25 cellular contexts compared by ENCODE assay signal in genomic region chr6:13238017-13238416, GRCh38.
"Had no signal": no experiment of that assay in that cellular context is flagged by ENCODE, and none has a peak within 500 bp of the region (broad histone marks: within the 10 kb centered on the region; RNA-seq: fewer than 3 reads in every experiment).

No MANE protein-coding gene starts in this region.

- H3K9me3 ChIP-seq: heart right ventricle, lower lobe of right lung, neutrophil, psoas muscle, suprapubic skin, thoracic aorta, tibial artery, upper lobe of right lung had no signal

- DNase-seq: heart right ventricle; islet precursor cell; lower lobe of right lung; mammary epithelial cell; mesenchymal stem cell; naive B cell; natural killer cell; nephron progenitor cell; occipital lobe; psoas muscle; right cardiac atrium; stimulated activated CD4-positive, alpha-beta T cell treated with anti-CD3 and anti-CD28 coated beads, Interleukin-4, amount 100 ng/mL, for 24 hours; stimulated activated naive CD4-positive, alpha-beta T cell; tibial artery; trophoblast cell; upper lobe of right lung had no signal

- H3K4me1 ChIP-seq: lower lobe of right lung, neural progenitor cell, parathyroid adenoma, psoas muscle, suprapubic skin, upper lobe of right lung had no signal

- H3K27me3 ChIP-seq: heart right ventricle, hepatocyte, neural progenitor cell, neutrophil, suprapubic skin, tibial artery, upper lobe of right lung had no signal

- H3K36me3 ChIP-seq: neural progenitor cell, neutrophil, suprapubic skin, thoracic aorta had no signal

- H3K27ac ChIP-seq: hepatocyte, lower lobe of right lung, neural progenitor cell, neutrophil, parathyroid adenoma, psoas muscle, skin epidermis, suprapubic skin, thoracic aorta, tibial artery, upper lobe of right lung had no signal

- ATAC-seq: lower lobe of right lung; natural killer cell; psoas muscle; right cardiac atrium; sciatic nerve; stimulated activated effector memory CD8-positive, alpha-beta T cell treated with anti-CD3 and anti-CD28 coated beads, Interleukin-12 subunit alpha, Interleukin-12 subunit beta, amount 100 ng/mL, for 72 hours; upper lobe of right lung had no signal

- H3K4me3 ChIP-seq: heart right ventricle, hepatocyte, lower lobe of right lung, neural progenitor cell, psoas muscle, skin epidermis, suprapubic skin, thoracic aorta, tibial artery, upper lobe of right lung had no signal
